Comparison of ENCODE assay signal across 2 cellular contexts in genomic region chr13:20903164-20903475, GRCh38.
TF ChIP-seq lines count a peak whose summit lies in the region.

No MANE protein-coding gene starts in this region.

TF ChIP-seq in SK-N-SH, 30 proteins besides CTCF, POLR2A, EP300 and RAD21 (continued from another document):
- TF ChIP-seq, protein P1, sequence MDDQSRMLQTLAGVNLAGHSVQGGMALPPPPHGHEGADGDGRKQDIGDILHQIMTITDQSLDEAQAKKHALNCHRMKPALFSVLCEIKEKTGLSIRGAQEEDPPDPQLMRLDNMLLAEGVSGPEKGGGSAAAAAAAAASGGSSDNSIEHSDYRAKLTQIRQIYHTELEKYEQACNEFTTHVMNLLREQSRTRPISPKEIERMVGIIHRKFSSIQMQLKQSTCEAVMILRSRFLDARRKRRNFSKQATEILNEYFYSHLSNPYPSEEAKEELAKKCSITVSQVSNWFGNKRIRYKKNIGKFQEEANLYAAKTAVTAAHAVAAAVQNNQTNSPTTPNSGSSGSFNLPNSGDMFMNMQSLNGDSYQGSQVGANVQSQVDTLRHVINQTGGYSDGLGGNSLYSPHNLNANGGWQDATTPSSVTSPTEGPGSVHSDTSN (IDR thresholded peaks at IDR 0.05) = no peak
- TF ChIP-seq ELF1 (IDR thresholded peaks at IDR 0.05) = no peak
- no peak for TF ChIP-seq REST (IDR thresholded peaks at IDR 0.05; ENCODE audit: low read depth, low read length)
- no peak for TF ChIP-seq SIN3A (IDR thresholded peaks at IDR 0.05; ENCODE audit: borderline replicate concordance, low read depth, low read length)
- no peak for TF ChIP-seq NRF1 (IDR thresholded peaks at IDR 0.05; ENCODE audit: low read depth, low read length)

TF ChIP-seq in SK-N-SH treated with all-trans-retinoic acid at 6 μM for 48 hours, 23 proteins besides CTCF, POLR2A, EP300 and RAD21 (continued from another document):
- TF ChIP-seq TCF4 (CRISPR knock-in tag; IDR thresholded peaks at IDR 0.05; ENCODE audit: borderline replicate concordance) = no peak
- TF ChIP-seq ZFP3 (CRISPR knock-in tag; IDR thresholded peaks at IDR 0.05) = no peak
- no peak for TF ChIP-seq RARB (CRISPR knock-in tag; IDR thresholded peaks at IDR 0.05)
- no peak for TF ChIP-seq OSR1 (CRISPR knock-in tag; IDR thresholded peaks at IDR 0.05)
- no peak for TF ChIP-seq CSDC2 (CRISPR knock-in tag; IDR thresholded peaks at IDR 0.05)
- TF ChIP-seq SNAI2 (CRISPR knock-in tag; IDR thresholded peaks at IDR 0.05) = no peak
- TF ChIP-seq, protein P2, sequence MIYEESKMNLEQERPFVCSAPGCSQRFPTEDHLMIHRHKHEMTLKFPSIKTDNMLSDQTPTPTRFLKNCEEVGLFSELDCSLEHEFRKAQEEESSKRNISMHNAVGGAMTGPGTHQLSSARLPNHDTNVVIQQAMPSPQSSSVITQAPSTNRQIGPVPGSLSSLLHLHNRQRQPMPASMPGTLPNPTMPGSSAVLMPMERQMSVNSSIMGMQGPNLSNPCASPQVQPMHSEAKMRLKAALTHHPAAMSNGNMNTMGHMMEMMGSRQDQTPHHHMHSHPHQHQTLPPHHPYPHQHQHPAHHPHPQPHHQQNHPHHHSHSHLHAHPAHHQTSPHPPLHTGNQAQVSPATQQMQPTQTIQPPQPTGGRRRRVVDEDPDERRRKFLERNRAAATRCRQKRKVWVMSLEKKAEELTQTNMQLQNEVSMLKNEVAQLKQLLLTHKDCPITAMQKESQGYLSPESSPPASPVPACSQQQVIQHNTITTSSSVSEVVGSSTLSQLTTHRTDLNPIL (CRISPR knock-in tag; IDR thresholded peaks at IDR 0.05; ENCODE audit: low read depth) = no peak
TF ChIP-seq in SK-N-SH treated with all-trans-retinoic acid at 6 μM for 48 hours: peak in this region for 0.
